In the genomic region with DNA sequence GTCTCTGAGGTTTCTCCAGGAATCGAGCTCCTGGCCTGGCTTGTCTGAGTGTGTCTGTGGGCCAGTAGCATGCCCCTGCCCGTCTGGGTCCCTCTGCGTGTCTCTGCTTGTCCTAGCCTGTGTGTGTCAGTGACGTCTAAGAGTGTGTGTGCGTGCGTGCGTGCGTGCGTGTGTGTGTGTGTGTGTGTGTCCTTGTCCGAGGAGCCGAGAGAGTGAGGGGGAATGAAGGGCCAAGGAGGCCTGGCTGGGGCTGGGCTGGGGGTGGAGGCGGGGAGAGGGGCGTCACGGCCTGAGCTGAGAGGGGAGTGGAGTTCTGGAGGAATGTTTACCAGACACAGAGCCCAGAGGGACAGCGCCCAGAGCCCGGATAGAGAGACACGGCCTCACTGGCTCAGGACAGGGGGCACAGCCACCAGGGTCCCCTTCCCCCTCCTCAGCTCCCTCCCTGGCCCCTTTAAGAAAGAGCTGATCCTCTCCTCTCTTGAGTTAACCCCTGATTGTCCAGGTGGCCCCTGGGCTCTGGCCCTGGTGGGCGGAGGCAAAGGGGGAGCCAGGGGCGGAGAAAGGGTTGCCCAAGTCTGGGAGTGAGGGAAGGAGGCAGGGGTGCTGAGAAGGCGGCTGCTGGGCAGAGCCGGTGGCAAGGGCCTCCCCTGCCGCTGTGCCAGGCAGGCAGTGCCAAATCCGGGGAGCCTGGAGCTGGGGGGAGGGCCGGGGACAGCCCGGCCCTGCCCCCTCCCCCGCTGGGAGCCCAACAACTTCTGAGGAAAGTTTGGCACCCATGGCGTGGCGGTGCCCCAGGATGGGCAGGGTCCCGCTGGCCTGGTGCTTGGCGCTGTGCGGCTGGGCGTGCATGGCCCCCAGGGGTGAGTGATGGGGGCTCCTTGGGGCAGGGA, we compare ENCODE assay signal across 8 cellular contexts. TPM values are rescaled to one million over a fixed set of nuclear protein-coding genes. Genes with fewer than 3 reads are reported as not detected.
A peak's percentile ranks its signal among the peaks of the same experiment; 100 is the strongest.
DNase-seq lines count a peak whose midpoint lies in the region; ATAC-seq and TF ChIP-seq lines count a peak whose summit lies in the region.

AXL (plus strand) TSS at position 609 of the 893 bp plus-strand sequence; CDS start at position 779, 170 bp downstream.

- TF ChIP-seq CTCF in left lung (IDR thresholded peaks at IDR 0.05) (no peak), suprapubic skin (IDR thresholded peaks at IDR 0.05) (no peak)

- ATAC-seq in left lung = peak; percentile 84

- H3K4me1 ChIP-seq in left lung (peaks cover 0 to 14% of the 10 kb centered on the region in 2 donors), suprapubic skin (peaks cover 64% of the 10 kb centered on the region)

- H3K36me3 ChIP-seq in MG63 = peaks cover 37% of the 10 kb centered on the region
- no peaks in the 10 kb centered on the region for H3K36me3 ChIP-seq in left lung
- H3K36me3 ChIP-seq in suprapubic skin = peaks cover 13% of the 10 kb centered on the region

- TF ChIP-seq EP300 in suprapubic skin (IDR thresholded peaks at IDR 0.05) = no peak

- no peaks in the 10 kb centered on the region for H3K27me3 ChIP-seq in MG63
- H3K27me3 ChIP-seq in left lung = peaks cover 0 to 25% of the 10 kb centered on the region in 2 donors
- no peaks in the 10 kb centered on the region for H3K27me3 ChIP-seq in suprapubic skin

- TF ChIP-seq POLR2A in suprapubic skin (IDR thresholded peaks at IDR 0.05) = peak; percentile 9 to 52

- H3K9me3 ChIP-seq in MG63 (no peaks in the 10 kb centered on the region), left lung (no peaks in the 10 kb centered on the region), suprapubic skin (no peaks in the 10 kb centered on the region)

- H3K4me3 ChIP-seq in MG63 (peak within 1 kb of the TSS; percentile 71), left lung (peak within 1 kb of the TSS; percentile 49 to 50), suprapubic skin (peak within 1 kb of the TSS; percentile 64)

- peak; percentile 89 for DNase-seq in A172 (ENCODE audit: low spot score)
- peak; percentile 98 for DNase-seq in MG63
- DNase-seq in ecto neural progenitor cell (ENCODE audit: low spot score) = peak; percentile 89
- DNase-seq in left lung = peak; percentile 75 to 76
- peak; percentile 92 to 93 for DNase-seq in suprapubic skin (ENCODE audit: low spot score in 2 of 2)
- no peak for DNase-seq in DMS 273 (lab: John Stamatoyannopoulos, UW; ENCODE audit: unreplicated experiment)
- no peak for DNase-seq in NCI-H446 (lab: John Stamatoyannopoulos, UW)
- DNase-seq in stimulated activated CD4-positive, alpha-beta T cell treated with anti-CD3 and anti-CD28 coated beads, Interleukin-2, amount 100 ng/mL, for 48 hours = no peak

- 5% methylated on average over 25 of the region's 32 CpGs for WGBS in suprapubic skin

- intact Hi-C loops in left lung (cut with DNase I) = no loop called here

- H3K27ac ChIP-seq in left lung = peak within 1 kb of the TSS; percentile 57 to 71
- H3K27ac ChIP-seq in suprapubic skin = peak within 1 kb of the TSS; percentile 96

RNA-seq across cellular contexts. Expression of gene AXL, which starts in this region (rescaled TPM):
- 418 and 457 TPM in 2 replicates for total RNA-seq in A172 (2014; rRNA removed; shearing (Covaris generic))
- total RNA-seq in MG63 (2014; rRNA removed; shearing (Covaris generic); ENCODE audit: low replicate concordance) = 294 and 355 TPM in 2 replicates
- 10 to 100 TPM; 35.2 to 48.2 TPM for total RNA-seq in left lung
- total RNA-seq in suprapubic skin = 10 to 100 TPM; 18.2 to 35.8 (median 28.3) TPM

Comparison
In these comparisons a context has a peak if more than half of its experiments do, and no peak if none do; other contexts are left out.
1. DNase-seq: peak in A172 (single experiment), MG63 (single experiment), ecto neural progenitor cell (single experiment), left lung (2 of 2) and suprapubic skin (2 of 2); none in DMS 273 (single experiment), NCI-H446 (0 of 2) and stimulated activated CD4-positive, alpha-beta T cell treated with anti-CD3 and anti-CD28 coated beads, Interleukin-2, amount 100 ng/mL, for 48 hours (0 of 2).
2. Peak in every context shown above with its lines, with median percentiles within 50 percentile points of each other: H3K4me3 ChIP-seq.